27 cellular contexts compared by ENCODE assay signal in genomic region chr1:172941456-172941855, GRCh38.
"Had no signal": no experiment of that assay in that cellular context is flagged by ENCODE, and none has a peak within 500 bp of the region (broad histone marks: within the 10 kb centered on the region; RNA-seq: fewer than 3 reads in every experiment).

No MANE protein-coding gene starts in this region.

- H3K27ac ChIP-seq: adrenal gland, cardiac muscle cell, coronary artery, dorsolateral prefrontal cortex, neural progenitor cell, right atrium auricular region, stomach, thyroid gland, WERI-Rb-1 had no signal

- DNase-seq: activated CD4-positive, alpha-beta T cell treated with anti-CD3 and anti-CD28 coated beads for 48 hours; activated CD4-positive, alpha-beta T cell treated with anti-CD3 and anti-CD28 coated beads, Interleukin-2, amount 50 U/mL, for 48 hours; activated CD8-positive, alpha-beta memory T cell treated with anti-CD3 and anti-CD28 coated beads, Interleukin-2, amount 50 U/mL, for 4 hours; activated effector memory CD4-positive, alpha-beta T cell treated with anti-CD3 and anti-CD28 coated beads, Interleukin-2, amount 50 U/mL, for 16 hours; activated naive CD4-positive, alpha-beta T cell treated with anti-CD3 and anti-CD28 coated beads for 36 hours; activated naive CD8-positive, alpha-beta T cell treated with anti-CD3 and anti-CD28 coated beads for 36 hours; activated T-cell treated with anti-CD3 and anti-CD28 coated beads, Interleukin-2, amount 50 U/mL, for 1 hour; adrenal gland; aorta; dorsolateral prefrontal cortex; effector memory CD4-positive, alpha-beta T cell; left cardiac atrium; natural killer cell; stimulated activated CD4-positive, alpha-beta T cell treated with anti-CD3 and anti-CD28 coated beads, Interleukin-1b, Interleukin-23, amount 100 ng/mL, for 48 hours; stimulated activated naive B cell treated with anti-CD40 and anti-IgM and Interleukin-4, amounts not matched to agents 10 μg/mL and 1 μg/mL and 100 μg/mL, for 72 hours; stomach; T-helper 17 cell; T1000; thyroid gland; WERI-Rb-1 had no signal

- H3K9ac ChIP-seq: neural progenitor cell had no signal

- H3K9me3 ChIP-seq: adrenal gland, gastroesophageal sphincter, right atrium auricular region, stomach, thyroid gland had no signal

- H3K27me3 ChIP-seq: adrenal gland, cardiac muscle cell, dorsolateral prefrontal cortex, gastroesophageal sphincter, neural progenitor cell, right atrium auricular region, stomach, thyroid gland had no signal

- H3K4me3 ChIP-seq: adrenal gland, cardiac muscle cell, coronary artery, dorsolateral prefrontal cortex, gastroesophageal sphincter, neural progenitor cell, right atrium auricular region, smooth muscle cell, stomach, thyroid gland had no signal

- H3K36me3 ChIP-seq: adrenal gland, cardiac muscle cell, gastroesophageal sphincter, neural progenitor cell, right atrium auricular region, stomach, thyroid gland, WERI-Rb-1 had no signal

- H3K4me2 ChIP-seq: neural progenitor cell had no signal

- ATAC-seq: activated CD4-positive, CD25-positive, alpha-beta regulatory T cell treated with anti-CD3 and anti-CD28 coated beads, Interleukin-2, amount 50 U/mL, for 24 hours; gastroesophageal sphincter; left cardiac atrium; natural killer cell; stimulated activated naive B cell treated with anti-CD40 and anti-IgM and Interleukin-4, amounts not matched to agents 10 μg/mL and 1 μg/mL and 100 μg/mL, for 72 hours; T-helper 17 cell had no signal

- H3K4me1 ChIP-seq: adrenal gland, neural progenitor cell, right atrium auricular region, thyroid gland had no signal

- H2AFZ ChIP-seq: neural progenitor cell had no signal
